In genomic region chr11:130037881-130038601, GRCh38 we compare ENCODE assay signal across 16 cellular contexts. TPM values are rescaled to one million over a fixed set of nuclear protein-coding genes. Genes with fewer than 3 reads are reported as not detected.
DNase-seq lines count a peak whose midpoint lies in the region; ATAC-seq and TF ChIP-seq lines count a peak whose summit lies in the region.
"Had no signal": no experiment of that assay in that cellular context is flagged by ENCODE, and none has a peak within 500 bp of the region (broad histone marks: within the 10 kb centered on the region; RNA-seq: fewer than 3 reads in every experiment).

No MANE protein-coding gene starts in this region.

- in situ Hi-C loops in SK-MEL-5 (cut with HindIII; ENCODE audit: low pct_unique_long_range_greater_than_20kb, low sequenced_read_pairs): no loop called here

- H3K4me1 ChIP-seq in cardiac muscle cell (ENCODE audit: low read depth): no peaks in the 10 kb centered on the region
- H3K4me1 ChIP-seq: vagina had no signal

- H3K4me3 ChIP-seq in cardiac muscle cell (no peak overlapping the region), fibroblast of pulmonary artery (replicated peaks; ENCODE audit: low read depth, low read length) (peak overlapping the region; percentile 5)
- H3K4me3 ChIP-seq: heart right ventricle, vagina had no signal

- intact Hi-C loops in left ventricle myocardium superior (cut with micrococcal nuclease): no loop called here

- H3K27me3 ChIP-seq in cardiac muscle cell: no peaks in the 10 kb centered on the region
- H3K27me3 ChIP-seq: heart right ventricle, vagina had no signal

- ATAC-seq in left ventricle myocardium superior: no peak
- no peak for ATAC-seq in HG03097 (IDR thresholded peaks at IDR 0.05; ENCODE audit: low FRiP score, unreplicated experiment)
- ATAC-seq in GM19351 (IDR thresholded peaks at IDR 0.05; ENCODE audit: unreplicated experiment): no peak

- no peaks in the 10 kb centered on the region for H3K36me3 ChIP-seq in cardiac muscle cell
- H3K36me3 ChIP-seq: heart right ventricle, vagina, WERI-Rb-1 had no signal

- TF ChIP-seq CTCF in cardiac muscle cell (IDR thresholded peaks at IDR 0.05; ENCODE audit: low read depth, low read length): peak; percentile 19
- no peak for TF ChIP-seq CTCF in fibroblast of pulmonary artery (IDR thresholded peaks at IDR 0.05; ENCODE audit: low read length, missing control alignments)

- no peaks in the 10 kb centered on the region for H3K9me3 ChIP-seq in cardiac muscle cell (ENCODE audit: low read depth)
- H3K9me3 ChIP-seq: heart right ventricle, vagina had no signal

- peak in 1 of 2 donors; percentile 63 for DNase-seq in cardiac muscle cell (ENCODE audit: low read depth in 1 of 2, low spot score in 1 of 2)
- DNase-seq in left ventricle myocardium superior: no peak
- DNase-seq in SK-MEL-5 (ENCODE audit: low read depth, low spot score): peak; percentile 10
- DNase-seq in fibroblast of pulmonary artery (ENCODE audit: low read depth): peak; percentile 59
- peak; percentile 56 for DNase-seq in superior temporal gyrus (ENCODE audit: extremely low spot score)
- DNase-seq in SHP77 treated with DMSO at 0.1 percent for 48 hours (lab: John Stamatoyannopoulos, UW): no peak
- DNase-seq: activated T-cell treated with anti-CD3 and anti-CD28 coated beads for 4 hours; amniotic stem cell; effector memory CD4-positive, alpha-beta T cell; heart right ventricle; NCI-H2171 treated with DMSO at 0.1 percent for 48 hours; Right ventricle myocardium superior; WERI-Rb-1 had no signal

- no peak overlapping the region for H3K27ac ChIP-seq in cardiac muscle cell
- H3K27ac ChIP-seq: heart right ventricle, vagina, WERI-Rb-1 had no signal

RNA-seq across cellular contexts. Expression of gene APLP2, which starts 31.7 kb away (rescaled TPM):
- total RNA-seq in cardiac muscle cell: 469 and 608 TPM in 2 replicates
- 515 and 571 TPM in 2 replicates for polyA plus RNA-seq in cardiac muscle cell
- total RNA-seq in left ventricle myocardium superior: 297 TPM
- total RNA-seq in SK-MEL-5 (2014; rRNA removed; shearing (Covaris generic)): 95.1 and 96.7 TPM in 2 replicates
- 371 and 443 TPM in 2 replicates for polyA plus RNA-seq in SK-MEL-5 (2015; cell fraction: cytosol; rRNA removed)
- 80.8 and 141 TPM in 2 replicates for polyA plus RNA-seq in SK-MEL-5 (2015; cell fraction: nucleus; rRNA removed)

RNA-seq across cellular contexts. Expression of gene PRDM10, which starts 35.4 kb away (rescaled TPM):
- total RNA-seq in cardiac muscle cell (6.6 and 12.0 TPM in 2 replicates), left ventricle myocardium superior (6.6 TPM)
- 2.2 and 4.1 TPM in 2 replicates for polyA plus RNA-seq in cardiac muscle cell
- total RNA-seq in SK-MEL-5 (2014; rRNA removed; shearing (Covaris generic)): 3.6 and 4.3 TPM in 2 replicates
- polyA plus RNA-seq in SK-MEL-5 (2015; cell fraction: cytosol; rRNA removed): 3.7 and 4.7 TPM in 2 replicates
- 7.8 and 8.5 TPM in 2 replicates for polyA plus RNA-seq in SK-MEL-5 (2015; cell fraction: nucleus; rRNA removed)

Comparison
In these comparisons a context has a peak if more than half of its experiments do, and no peak if none do; other contexts are left out.
1. DNase-seq: peak in SK-MEL-5 (single experiment), fibroblast of pulmonary artery (single experiment) and superior temporal gyrus (single experiment); none in left ventricle myocardium superior (single experiment) and SHP77 treated with DMSO at 0.1 percent for 48 hours (single experiment).